ENCODE assay signal across 13 cellular contexts in genomic region chr21:33384851-33385331, GRCh38. TPM values are rescaled to one million over a fixed set of nuclear protein-coding genes. Genes with fewer than 3 reads are reported as not detected.
DNase-seq lines count a peak whose midpoint lies in the region; ATAC-seq and TF ChIP-seq lines count a peak whose summit lies in the region.
"Had no signal": no experiment of that assay in that cellular context is flagged by ENCODE, and none has a peak within 500 bp of the region (broad histone marks: within the 10 kb centered on the region; RNA-seq: fewer than 3 reads in every experiment).

No MANE protein-coding gene starts in this region.

- peak overlapping the region; percentile 74 for H3K27ac ChIP-seq in CD4-positive, CD25-positive, alpha-beta regulatory T cell (ENCODE audit: insufficient read depth, low read length, poor library complexity, severe bottlenecking)
- H3K27ac ChIP-seq in OCI-LY1 (ENCODE audit: low read depth, low read length, poor library complexity, severe bottlenecking) (peak overlapping the region; percentile 96), mucosa of rectum (ENCODE audit: low read depth in 2 of 2, low read length in 2 of 2) (peak overlapping the region; percentile 38 to 43)
- H3K27ac ChIP-seq: BLaER1, VCaP had no signal

- intact Hi-C loops in sciatic nerve (cut with DNase I), result no loop called here

- CTCF ChIA-PET in activated naive CD4-positive, alpha-beta T cell treated with anti-CD3 and anti-CD28 coated beads, Interleukin-2, amount 10 ng/mL, durations not matched to agents 7 days and 5 days (lab: Charles Lee), result interaction anchor here (0.7 to 2.6 kb wide), 13 partner anchors 9 to 313 kb away, joined by 3 to 10 read pairs (median 3); partner anchors contain the start of gene IFNAR1

- no peaks in the 10 kb centered on the region for H3K36me3 ChIP-seq in CD4-positive, CD25-positive, alpha-beta regulatory T cell (ENCODE audit: control insufficient read depth, insufficient read depth, low read length)
- H3K36me3 ChIP-seq in OCI-LY1 (ENCODE audit: insufficient read depth, low read length) (no peaks in the 10 kb centered on the region), mucosa of rectum (ENCODE audit: control insufficient read depth in 2 of 2, insufficient read depth in 2 of 2, low read length in 2 of 2) (no peaks in the 10 kb centered on the region)
- H3K36me3 ChIP-seq: BLaER1 had no signal

- H3K27ac Mint-ChIP-seq in CD4-positive, CD25-positive, alpha-beta regulatory T cell, result peak overlapping the region; percentile 73 to 97 (median 82)
- peak overlapping the region; percentile 84 for H3K27ac Mint-ChIP-seq in activated naive CD4-positive, alpha-beta T cell treated with anti-CD3 and anti-CD28 coated beads, Interleukin-2, amount 10 ng/mL, durations not matched to agents 7 days and 5 days
- H3K27ac Mint-ChIP-seq: type B pancreatic cell had no signal

- DNase-seq in CD4-positive, CD25-positive, alpha-beta regulatory T cell, result peak in 2 of 3 donors; percentile 62 to 87
- peak; percentile 54 for DNase-seq in activated naive CD4-positive, alpha-beta T cell treated with anti-CD3 and anti-CD28 coated beads, Interleukin-2, amount 10 ng/mL, durations not matched to agents 7 days and 5 days
- DNase-seq in sciatic nerve (ENCODE audit: low spot score), result no peak
- DNase-seq: anterior cingulate cortex, NCI-H1417 treated with DMSO at 0.1 percent for 48 hours had no signal

- H4K20me1 ChIP-seq in OCI-LY1 (ENCODE audit: insufficient read depth, low read length), result no peaks in the 10 kb centered on the region
- H4K20me1 ChIP-seq: BLaER1 had no signal

- no peaks in the 10 kb centered on the region for H3F3A ChIP-seq in OCI-LY1 (ENCODE audit: insufficient read depth, low read length)

- H3K9me2 ChIP-seq in OCI-LY1 (ENCODE audit: low read depth, low read length), result no peaks in the 10 kb centered on the region

- H3K9ac ChIP-seq in OCI-LY1 (ENCODE audit: low read length), result no peak overlapping the region
- H3K9ac ChIP-seq in mucosa of rectum (ENCODE audit: low read depth in 1 of 2, low read length in 2 of 2), result no peak overlapping the region
- H3K9ac ChIP-seq: BLaER1 had no signal

- H3K4me2 ChIP-seq in OCI-LY1 (ENCODE audit: low read length), result no peak overlapping the region

- no peaks in the 10 kb centered on the region for H3K27me3 ChIP-seq in CD4-positive, CD25-positive, alpha-beta regulatory T cell (ENCODE audit: control insufficient read depth, insufficient read depth, low read length)
- no peaks in the 10 kb centered on the region for H3K27me3 ChIP-seq in OCI-LY1 (ENCODE audit: insufficient read depth, low read length)
- H3K27me3 ChIP-seq in mucosa of rectum (ENCODE audit: control insufficient read depth in 2 of 2, insufficient read depth in 2 of 2, low read length in 2 of 2), result no peaks in the 10 kb centered on the region
- H3K27me3 ChIP-seq: BLaER1 had no signal

- H3K4me1 ChIP-seq in CD4-positive, CD25-positive, alpha-beta regulatory T cell (ENCODE audit: control insufficient read depth, insufficient read depth, low read length, poor library complexity, severe bottlenecking), result peaks cover 56% of the 10 kb centered on the region
- peaks cover 57% of the 10 kb centered on the region for H3K4me1 ChIP-seq in OCI-LY1 (ENCODE audit: insufficient read depth, low read length, severe bottlenecking)
- peaks cover 13 to 30% of the 10 kb centered on the region in 2 donors for H3K4me1 ChIP-seq in mucosa of rectum (ENCODE audit: control insufficient read depth in 2 of 2, insufficient read depth in 2 of 2, low read length in 2 of 2)

- H3K79me2 ChIP-seq in OCI-LY1 (ENCODE audit: insufficient read depth, low read length), result no peaks in the 10 kb centered on the region

- H3K4me3 Mint-ChIP-seq in CD4-positive, CD25-positive, alpha-beta regulatory T cell, result peak overlapping the region; percentile 71 to 92 (median 86)
- H3K4me3 Mint-ChIP-seq in activated naive CD4-positive, alpha-beta T cell treated with anti-CD3 and anti-CD28 coated beads, Interleukin-2, amount 10 ng/mL, durations not matched to agents 7 days and 5 days, result peak overlapping the region; percentile 57
- H3K4me3 Mint-ChIP-seq: type B pancreatic cell had no signal

- ATAC-seq in CD4-positive, CD25-positive, alpha-beta regulatory T cell (ENCODE audit: low read depth in 2 of 2), result peak; percentile 33 to 52
- ATAC-seq in esophagus mucosa (no peak), HG02678 (IDR thresholded peaks at IDR 0.05; ENCODE audit: unreplicated experiment) (no peak), sciatic nerve (no peak), HG03045 (IDR thresholded peaks at IDR 0.05; ENCODE audit: unreplicated experiment) (no peak)

- peaks cover 18 to 65% (median 51%) of the 10 kb centered on the region in 4 donors for H3K4me1 Mint-ChIP-seq in CD4-positive, CD25-positive, alpha-beta regulatory T cell
- peaks cover 65% of the 10 kb centered on the region for H3K4me1 Mint-ChIP-seq in activated naive CD4-positive, alpha-beta T cell treated with anti-CD3 and anti-CD28 coated beads, Interleukin-2, amount 10 ng/mL, durations not matched to agents 7 days and 5 days

- peaks cover 34% of the 10 kb centered on the region for H3K27me3 Mint-ChIP-seq in CD4-positive, CD25-positive, alpha-beta regulatory T cell
- H3K27me3 Mint-ChIP-seq in activated naive CD4-positive, alpha-beta T cell treated with anti-CD3 and anti-CD28 coated beads, Interleukin-2, amount 10 ng/mL, durations not matched to agents 7 days and 5 days, result peaks cover 74% of the 10 kb centered on the region
- H3K27me3 Mint-ChIP-seq: type B pancreatic cell had no signal

- H2AFZ ChIP-seq in OCI-LY1 (ENCODE audit: low read length), result no peak overlapping the region

- no peaks in the 10 kb centered on the region for H3K36me3 Mint-ChIP-seq in CD4-positive, CD25-positive, alpha-beta regulatory T cell
- peaks cover 2% of the 10 kb centered on the region for H3K36me3 Mint-ChIP-seq in activated naive CD4-positive, alpha-beta T cell treated with anti-CD3 and anti-CD28 coated beads, Interleukin-2, amount 10 ng/mL, durations not matched to agents 7 days and 5 days
- H3K36me3 Mint-ChIP-seq: type B pancreatic cell had no signal

- H3K9me3 Mint-ChIP-seq in CD4-positive, CD25-positive, alpha-beta regulatory T cell, result no peaks in the 10 kb centered on the region
- H3K9me3 Mint-ChIP-seq in activated naive CD4-positive, alpha-beta T cell treated with anti-CD3 and anti-CD28 coated beads, Interleukin-2, amount 10 ng/mL, durations not matched to agents 7 days and 5 days, result no peaks in the 10 kb centered on the region
- H3K9me3 Mint-ChIP-seq: type B pancreatic cell had no signal

- H3K9me3 ChIP-seq in CD4-positive, CD25-positive, alpha-beta regulatory T cell (ENCODE audit: control insufficient read depth in 2 of 2, low read length in 2 of 2), result no peaks in the 10 kb centered on the region
- H3K9me3 ChIP-seq in OCI-LY1 (ENCODE audit: low read length) (no peaks in the 10 kb centered on the region), mucosa of rectum (ENCODE audit: control insufficient read depth in 2 of 2, low read length in 2 of 2) (no peaks in the 10 kb centered on the region)
- H3K9me3 ChIP-seq: BLaER1 had no signal

- no peak for TF ChIP-seq CTCF in OCI-LY1 (IDR thresholded peaks at IDR 0.05; ENCODE audit: low read length)

- H3K4me3 ChIP-seq in CD4-positive, CD25-positive, alpha-beta regulatory T cell (ENCODE audit: low read depth, low read length), result peak overlapping the region; percentile 76
- H3K4me3 ChIP-seq in OCI-LY1 (ENCODE audit: low read depth, low read length, poor library complexity, severe bottlenecking) (no peak overlapping the region), mucosa of rectum (ENCODE audit: low read length in 2 of 2) (no peak overlapping the region)
- H3K4me3 ChIP-seq: BLaER1 had no signal

RNA-seq across cellular contexts. Expression of gene IFNGR2, which starts 18.3 kb away (rescaled TPM):
- 10.2 TPM for total RNA-seq in CD4-positive, CD25-positive, alpha-beta regulatory T cell
- 10 to 100 TPM; 21.7 to 37.2 (median 24.5) TPM for polyA plus RNA-seq in CD4-positive, CD25-positive, alpha-beta regulatory T cell
- 86.8 TPM for total RNA-seq in esophagus mucosa
- total RNA-seq in sciatic nerve, result 70.1 TPM

Comparison
In these comparisons a context has a peak if more than half of its experiments do, and no peak if none do; other contexts are left out.
1. ATAC-seq: peak in CD4-positive, CD25-positive, alpha-beta regulatory T cell (2 of 2); none in esophagus mucosa (single experiment), HG02678 (single experiment), sciatic nerve (single experiment) and HG03045 (single experiment).
2. H3K27ac ChIP-seq: peak in every context shown above with its lines; median percentile 96 in OCI-LY1; 74 in CD4-positive, CD25-positive, alpha-beta regulatory T cell; 40 in mucosa of rectum.